Comparison of ENCODE assay signal across 9 cellular contexts in the genomic region with DNA sequence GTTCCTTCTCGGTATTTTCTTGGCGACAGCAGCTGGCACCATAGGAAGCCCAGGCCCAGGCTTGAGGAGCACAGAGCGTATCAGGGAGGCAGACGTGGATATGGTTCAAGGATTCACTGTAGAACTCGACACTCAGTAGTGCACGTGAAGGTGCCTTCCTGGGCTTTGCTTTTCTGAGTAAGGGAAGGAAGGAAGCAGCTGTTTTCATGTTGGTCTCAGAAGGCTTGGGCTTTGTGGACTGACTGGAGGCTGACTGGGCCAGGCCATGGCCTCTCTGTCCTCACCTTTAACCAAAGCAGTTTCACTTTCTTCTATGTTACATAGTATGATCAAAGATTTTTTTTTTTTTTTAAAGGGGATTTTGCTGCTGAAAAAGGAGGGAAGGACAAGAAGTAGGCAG. TPM values are rescaled to one million over a fixed set of nuclear protein-coding genes. Genes with fewer than 3 reads are reported as not detected.
A peak's percentile ranks its signal among the peaks of the same experiment; 100 is the strongest.
DNase-seq lines count a peak whose midpoint lies in the region; ATAC-seq and TF ChIP-seq lines count a peak whose summit lies in the region.
"Had no signal": no experiment of that assay in that cellular context is flagged by ENCODE, and none has a peak within 500 bp of the region (broad histone marks: within the 10 kb centered on the region; RNA-seq: fewer than 3 reads in every experiment).

No MANE protein-coding gene starts in this region.

- H3K36me3 ChIP-seq in suprapubic skin = peaks cover 53% of the 10 kb centered on the region

- TF ChIP-seq POLR2A in suprapubic skin (IDR thresholded peaks at IDR 0.05) = no peak

- no peaks in the 10 kb centered on the region for H3K9me3 Mint-ChIP-seq in activated naive CD4-positive, alpha-beta T cell treated with anti-CD3 and anti-CD28 coated beads, Interleukin-2, amount 50 U/mL, for 24 hours
- H3K9me3 Mint-ChIP-seq in central memory CD8-positive, alpha-beta T cell = no peaks in the 10 kb centered on the region
- no peaks in the 10 kb centered on the region for H3K9me3 Mint-ChIP-seq in stimulated activated naive CD8-positive, alpha-beta T cell treated with anti-CD3 and anti-CD28 coated beads, Interleukin-15, Interleukin-2, amounts not matched to agents 100 ng/mL and 50 ng/mL, for 24 hours

- no peaks in the 10 kb centered on the region for H3K9me3 ChIP-seq in suprapubic skin

- H3K4me1 Mint-ChIP-seq in activated naive CD4-positive, alpha-beta T cell treated with anti-CD3 and anti-CD28 coated beads, Interleukin-2, amount 50 U/mL, for 24 hours = peaks cover 12% of the 10 kb centered on the region
- H3K4me1 Mint-ChIP-seq in central memory CD8-positive, alpha-beta T cell = no peaks in the 10 kb centered on the region
- peaks cover 21% of the 10 kb centered on the region for H3K4me1 Mint-ChIP-seq in stimulated activated naive CD8-positive, alpha-beta T cell treated with anti-CD3 and anti-CD28 coated beads, Interleukin-15, Interleukin-2, amounts not matched to agents 100 ng/mL and 50 ng/mL, for 24 hours (ENCODE audit: low read depth)

- no peaks in the 10 kb centered on the region for H3K27me3 ChIP-seq in suprapubic skin

- H3K27ac ChIP-seq in suprapubic skin = no peak overlapping the region

- whole genome bisulfite sequencing in suprapubic skin = 66% methylated on average over 6 of the region's 6 CpGs

- peak; percentile 57 for ATAC-seq in HG02973 (IDR thresholded peaks at IDR 0.05; ENCODE audit: unreplicated experiment)
- ATAC-seq in central memory CD8-positive, alpha-beta T cell (replicated peaks; ENCODE audit: extremely low read depth, poor library complexity, severe bottlenecking) = no peak

- no peak overlapping the region for H3K4me3 Mint-ChIP-seq in activated naive CD4-positive, alpha-beta T cell treated with anti-CD3 and anti-CD28 coated beads, Interleukin-2, amount 50 U/mL, for 24 hours
- H3K4me3 Mint-ChIP-seq in central memory CD8-positive, alpha-beta T cell = no peak overlapping the region
- H3K4me3 Mint-ChIP-seq in stimulated activated naive CD8-positive, alpha-beta T cell treated with anti-CD3 and anti-CD28 coated beads, Interleukin-15, Interleukin-2, amounts not matched to agents 100 ng/mL and 50 ng/mL, for 24 hours = no peak overlapping the region

- no peak for TF ChIP-seq EP300 in suprapubic skin (IDR thresholded peaks at IDR 0.05)

- no peak for TF ChIP-seq CTCF in suprapubic skin (IDR thresholded peaks at IDR 0.05)

- H3K27me3 Mint-ChIP-seq in activated naive CD4-positive, alpha-beta T cell treated with anti-CD3 and anti-CD28 coated beads, Interleukin-2, amount 50 U/mL, for 24 hours = no peaks in the 10 kb centered on the region
- H3K27me3 Mint-ChIP-seq in central memory CD8-positive, alpha-beta T cell = no peaks in the 10 kb centered on the region
- no peaks in the 10 kb centered on the region for H3K27me3 Mint-ChIP-seq in stimulated activated naive CD8-positive, alpha-beta T cell treated with anti-CD3 and anti-CD28 coated beads, Interleukin-15, Interleukin-2, amounts not matched to agents 100 ng/mL and 50 ng/mL, for 24 hours

- peak overlapping the region; percentile 82 for H3K27ac Mint-ChIP-seq in activated naive CD4-positive, alpha-beta T cell treated with anti-CD3 and anti-CD28 coated beads, Interleukin-2, amount 50 U/mL, for 24 hours
- peak overlapping the region; percentile 86 for H3K27ac Mint-ChIP-seq in central memory CD8-positive, alpha-beta T cell (ENCODE audit: low read depth)
- H3K27ac Mint-ChIP-seq in stimulated activated naive CD8-positive, alpha-beta T cell treated with anti-CD3 and anti-CD28 coated beads, Interleukin-15, Interleukin-2, amounts not matched to agents 100 ng/mL and 50 ng/mL, for 24 hours = peak overlapping the region; percentile 45

- no peak overlapping the region for H3K4me3 ChIP-seq in suprapubic skin

- H3K4me1 ChIP-seq in suprapubic skin = no peaks in the 10 kb centered on the region

- no peak for DNase-seq in activated naive CD4-positive, alpha-beta T cell (lab: John Stamatoyannopoulos, UW)
- DNase-seq in central memory CD8-positive, alpha-beta T cell (ENCODE audit: low spot score in 2 of 2) = no peak
- DNase-seq in NCI-H146 (lab: John Stamatoyannopoulos, UW) = no peak
- no peak for DNase-seq in suprapubic skin (ENCODE audit: low spot score in 2 of 2)
- DNase-seq in NCI-H1105 treated with DMSO at 0.1 percent for 48 hours (lab: John Stamatoyannopoulos, UW) = no peak
- DNase-seq: amygdala had no signal

- peaks cover 14% of the 10 kb centered on the region for H3K36me3 Mint-ChIP-seq in activated naive CD4-positive, alpha-beta T cell treated with anti-CD3 and anti-CD28 coated beads, Interleukin-2, amount 50 U/mL, for 24 hours
- H3K36me3 Mint-ChIP-seq in central memory CD8-positive, alpha-beta T cell (ENCODE audit: insufficient read depth) = peaks cover 50% of the 10 kb centered on the region
- H3K36me3 Mint-ChIP-seq in stimulated activated naive CD8-positive, alpha-beta T cell treated with anti-CD3 and anti-CD28 coated beads, Interleukin-15, Interleukin-2, amounts not matched to agents 100 ng/mL and 50 ng/mL, for 24 hours (ENCODE audit: low read depth) = peaks cover 68% of the 10 kb centered on the region

RNA-seq across cellular contexts. Expression of a gene that starts 6.9 kb away (rescaled TPM):
- total RNA-seq in suprapubic skin = under 1 TPM in 1 of 4 donors, not detected in 3; 0.80 TPM

RNA-seq across cellular contexts. Expression of a gene that starts 21.2 kb away (rescaled TPM):
- total RNA-seq in suprapubic skin = 100 to 1,000 TPM; 104 to 137 (median 118) TPM

RNA-seq across cellular contexts. Expression of a gene that starts 51.4 kb away (rescaled TPM):
- total RNA-seq in suprapubic skin = 10 to 100 TPM; 22.1 to 33.7 (median 26.3) TPM
